Comparison of ENCODE assay signal across 1 cellular context in genomic region chr17:28173801-28174200, GRCh38.
TF ChIP-seq lines count a peak whose summit lies in the region.

No MANE protein-coding gene starts in this region.

TF ChIP-seq in HEK293, 187 proteins besides CTCF, POLR2A, EP300 and RAD21 (continued from another document):
- TF ChIP-seq, protein P1, sequence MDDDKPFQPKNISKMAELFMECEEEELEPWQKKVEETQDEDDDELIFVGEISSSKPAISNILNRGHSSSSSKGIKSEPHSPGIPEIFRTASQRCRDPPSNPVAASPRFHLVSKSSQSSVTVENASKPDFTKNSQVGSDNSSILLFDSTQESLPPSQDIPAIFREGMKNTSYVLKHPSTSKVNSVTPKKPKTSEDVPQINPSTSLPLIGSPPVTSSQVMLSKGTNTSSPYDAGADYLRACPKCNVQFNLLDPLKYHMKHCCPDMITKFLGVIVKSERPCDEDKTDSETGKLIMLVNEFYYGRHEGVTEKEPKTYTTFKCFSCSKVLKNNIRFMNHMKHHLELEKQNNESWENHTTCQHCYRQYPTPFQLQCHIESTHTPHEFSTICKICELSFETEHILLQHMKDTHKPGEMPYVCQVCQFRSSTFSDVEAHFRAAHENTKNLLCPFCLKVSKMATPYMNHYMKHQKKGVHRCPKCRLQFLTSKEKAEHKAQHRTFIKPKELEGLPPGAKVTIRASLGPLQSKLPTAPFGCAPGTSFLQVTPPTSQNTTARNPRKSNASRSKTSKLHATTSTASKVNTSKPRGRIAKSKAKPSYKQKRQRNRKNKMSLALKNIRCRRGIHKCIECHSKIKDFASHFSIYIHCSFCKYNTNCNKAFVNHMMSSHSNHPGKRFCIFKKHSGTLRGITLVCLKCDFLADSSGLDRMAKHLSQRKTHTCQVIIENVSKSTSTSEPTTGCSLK (tag by site-specific recombination; IDR thresholded peaks at IDR 0.05), result no peak
- TF ChIP-seq ZNF701 (tag by site-specific recombination; IDR thresholded peaks at IDR 0.05) (no peak), ZIC2 (tag by site-specific recombination; IDR thresholded peaks at IDR 0.05) (no peak)
